1 cellular context compared by ENCODE assay signal in the genomic region with DNA sequence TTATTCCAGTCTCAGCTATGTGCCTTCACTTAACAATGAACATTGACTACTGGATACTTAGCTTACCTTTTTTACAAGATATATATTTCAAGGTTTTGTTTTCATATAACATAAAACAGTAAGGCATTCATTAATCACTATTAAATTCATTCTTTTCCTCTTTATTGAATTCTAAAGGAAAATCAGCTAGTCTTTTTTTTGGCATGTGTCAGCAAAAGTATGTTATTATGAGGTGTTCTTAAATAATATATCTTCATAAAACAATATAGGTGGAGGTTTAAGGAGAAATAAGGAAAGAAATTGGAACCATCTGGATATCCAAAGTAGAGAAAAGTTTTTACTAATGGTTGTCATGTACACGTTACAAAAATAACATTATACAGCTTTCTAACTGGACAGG.
TF ChIP-seq lines count a peak whose summit lies in the region.

No MANE protein-coding gene starts in this region.

TF ChIP-seq in GM23338, 12 proteins besides CTCF, POLR2A, EP300 and RAD21 (continued from another document):
- TF ChIP-seq, protein P1, sequence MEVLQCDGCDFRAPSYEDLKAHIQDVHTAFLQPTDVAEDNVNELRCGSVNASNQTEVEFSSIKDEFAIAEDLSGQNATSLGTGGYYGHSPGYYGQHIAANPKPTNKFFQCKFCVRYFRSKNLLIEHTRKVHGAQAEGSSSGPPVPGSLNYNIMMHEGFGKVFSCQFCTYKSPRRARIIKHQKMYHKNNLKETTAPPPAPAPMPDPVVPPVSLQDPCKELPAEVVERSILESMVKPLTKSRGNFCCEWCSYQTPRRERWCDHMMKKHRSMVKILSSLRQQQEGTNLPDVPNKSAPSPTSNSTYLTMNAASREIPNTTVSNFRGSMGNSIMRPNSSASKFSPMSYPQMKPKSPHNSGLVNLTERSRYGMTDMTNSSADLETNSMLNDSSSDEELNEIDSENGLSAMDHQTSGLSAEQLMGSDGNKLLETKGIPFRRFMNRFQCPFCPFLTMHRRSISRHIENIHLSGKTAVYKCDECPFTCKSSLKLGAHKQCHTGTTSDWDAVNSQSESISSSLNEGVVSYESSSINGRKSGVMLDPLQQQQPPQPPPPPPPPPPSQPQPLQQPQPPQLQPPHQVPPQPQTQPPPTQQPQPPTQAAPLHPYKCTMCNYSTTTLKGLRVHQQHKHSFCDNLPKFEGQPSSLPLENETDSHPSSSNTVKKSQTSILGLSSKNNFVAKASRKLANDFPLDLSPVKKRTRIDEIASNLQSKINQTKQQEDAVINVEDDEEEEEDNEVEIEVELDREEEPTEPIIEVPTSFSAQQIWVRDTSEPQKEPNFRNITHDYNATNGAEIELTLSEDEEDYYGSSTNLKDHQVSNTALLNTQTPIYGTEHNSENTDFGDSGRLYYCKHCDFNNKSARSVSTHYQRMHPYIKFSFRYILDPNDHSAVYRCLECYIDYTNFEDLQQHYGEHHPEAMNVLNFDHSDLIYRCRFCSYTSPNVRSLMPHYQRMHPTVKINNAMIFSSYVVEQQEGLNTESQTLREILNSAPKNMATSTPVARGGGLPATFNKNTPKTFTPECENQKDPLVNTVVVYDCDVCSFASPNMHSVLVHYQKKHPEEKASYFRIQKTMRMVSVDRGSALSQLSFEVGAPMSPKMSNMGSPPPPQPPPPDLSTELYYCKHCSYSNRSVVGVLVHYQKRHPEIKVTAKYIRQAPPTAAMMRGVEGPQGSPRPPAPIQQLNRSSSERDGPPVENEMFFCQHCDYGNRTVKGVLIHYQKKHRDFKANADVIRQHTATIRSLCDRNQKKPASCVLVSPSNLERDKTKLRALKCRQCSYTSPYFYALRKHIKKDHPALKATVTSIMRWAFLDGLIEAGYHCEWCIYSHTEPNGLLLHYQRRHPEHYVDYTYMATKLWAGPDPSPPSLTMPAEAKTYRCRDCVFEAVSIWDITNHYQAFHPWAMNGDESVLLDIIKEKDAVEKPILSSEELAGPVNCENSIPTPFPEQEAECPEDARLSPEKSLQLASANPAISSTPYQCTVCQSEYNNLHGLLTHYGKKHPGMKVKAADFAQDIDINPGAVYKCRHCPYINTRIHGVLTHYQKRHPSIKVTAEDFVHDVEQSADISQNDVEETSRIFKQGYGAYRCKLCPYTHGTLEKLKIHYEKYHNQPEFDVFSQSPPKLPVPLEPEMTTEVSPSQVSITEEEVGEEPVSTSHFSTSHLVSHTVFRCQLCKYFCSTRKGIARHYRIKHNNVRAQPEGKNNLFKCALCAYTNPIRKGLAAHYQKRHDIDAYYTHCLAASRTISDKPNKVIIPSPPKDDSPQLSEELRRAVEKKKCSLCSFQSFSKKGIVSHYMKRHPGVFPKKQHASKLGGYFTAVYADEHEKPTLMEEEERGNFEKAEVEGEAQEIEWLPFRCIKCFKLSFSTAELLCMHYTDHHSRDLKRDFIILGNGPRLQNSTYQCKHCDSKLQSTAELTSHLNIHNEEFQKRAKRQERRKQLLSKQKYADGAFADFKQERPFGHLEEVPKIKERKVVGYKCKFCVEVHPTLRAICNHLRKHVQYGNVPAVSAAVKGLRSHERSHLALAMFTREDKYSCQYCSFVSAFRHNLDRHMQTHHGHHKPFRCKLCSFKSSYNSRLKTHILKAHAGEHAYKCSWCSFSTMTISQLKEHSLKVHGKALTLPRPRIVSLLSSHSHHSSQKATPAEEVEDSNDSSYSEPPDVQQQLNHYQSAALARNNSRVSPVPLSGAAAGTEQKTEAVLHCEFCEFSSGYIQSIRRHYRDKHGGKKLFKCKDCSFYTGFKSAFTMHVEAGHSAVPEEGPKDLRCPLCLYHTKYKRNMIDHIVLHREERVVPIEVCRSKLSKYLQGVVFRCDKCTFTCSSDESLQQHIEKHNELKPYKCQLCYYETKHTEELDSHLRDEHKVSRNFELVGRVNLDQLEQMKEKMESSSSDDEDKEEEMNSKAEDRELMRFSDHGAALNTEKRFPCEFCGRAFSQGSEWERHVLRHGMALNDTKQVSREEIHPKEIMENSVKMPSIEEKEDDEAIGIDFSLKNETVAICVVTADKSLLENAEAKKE (CRISPR knock-in tag; IDR thresholded peaks at IDR 0.05) = no peak
TF ChIP-seq in GM23338: peak in this region for 0.
